16 cellular contexts compared by ENCODE assay signal in the genomic region with DNA sequence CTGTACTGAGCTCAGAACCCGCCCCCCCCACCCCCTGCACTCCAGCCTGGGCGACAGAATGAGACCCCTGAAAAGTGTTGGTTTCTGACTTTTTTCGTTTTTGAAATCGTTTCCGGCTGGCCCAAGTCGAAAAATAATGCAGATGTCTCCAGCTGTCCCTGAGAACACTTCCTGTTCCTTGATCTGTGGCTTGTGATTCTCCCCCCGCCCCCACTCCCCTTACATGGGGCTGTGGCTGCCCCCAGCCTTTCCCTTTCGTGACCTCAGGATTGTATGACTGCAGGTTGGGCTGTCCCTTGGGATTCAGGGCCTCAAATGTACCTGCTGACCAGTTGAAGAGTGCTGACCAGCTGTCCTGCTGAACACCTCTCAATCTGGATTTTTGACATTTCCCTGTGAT. TPM values are rescaled to one million over a fixed set of nuclear protein-coding genes. Genes with fewer than 3 reads are reported as not detected.
A peak's percentile ranks its signal among the peaks of the same experiment; 100 is the strongest.
DNase-seq lines count a peak whose midpoint lies in the region; ATAC-seq and TF ChIP-seq lines count a peak whose summit lies in the region.
"Had no signal": no experiment of that assay in that cellular context is flagged by ENCODE, and none has a peak within 500 bp of the region (broad histone marks: within the 10 kb centered on the region; RNA-seq: fewer than 3 reads in every experiment).

No MANE protein-coding gene starts in this region.

- peaks cover 0 to 5% (median 2%) of the 10 kb centered on the region in 7 donors for H3K9me3 Mint-ChIP-seq in CD14-positive monocyte
- H3K9me3 Mint-ChIP-seq in activated T-helper 2 cell treated with anti-CD3 and anti-CD28 coated beads, Interferon-gamma antibody, Interleukin-2, Interleukin-4, amounts not matched to agents 10 μg/mL and 5 μg/mL and 100 μg/mL, durations not matched to agents 14 hours and 24 hours and 36 hours: no peaks in the 10 kb centered on the region
- H3K9me3 Mint-ChIP-seq: T-helper 1 cell treated with Interleukin-12 subunit alpha and Interleukin-12 subunit beta and Interleukin-4 antibody, amounts not matched to agents 30 μg/mL and 1 μg/mL, for 36 hours had no signal

- CTCF ChIA-PET in A673 (lab: Charles Lee): interaction anchor here (0.9 kb wide), 1 partner anchor 16 kb away, joined by 3 read pairs; no protein-coding TSS in a partner anchor

- peaks cover 11 to 23% (median 16%) of the 10 kb centered on the region in 3 donors for H3K27me3 Mint-ChIP-seq in CD14-positive monocyte (ENCODE audit: low read depth in 3 of 3)
- H3K27me3 Mint-ChIP-seq in activated T-helper 2 cell treated with anti-CD3 and anti-CD28 coated beads, Interferon-gamma antibody, Interleukin-2, Interleukin-4, amounts not matched to agents 10 μg/mL and 5 μg/mL and 100 μg/mL, durations not matched to agents 14 hours and 24 hours and 36 hours (ENCODE audit: low read depth): peaks cover 4% of the 10 kb centered on the region

- ATAC-seq in GM18502 (IDR thresholded peaks at IDR 0.05; ENCODE audit: poor library complexity, unreplicated experiment): no peak
- ATAC-seq: left cardiac atrium had no signal

- POLR2A ChIA-PET in A673 (lab: Charles Lee; ENCODE audit: low non-redundant PET): no interaction called here

- peak overlapping the region; percentile 29 for H3K4me3 ChIP-seq in A673 (ENCODE audit: low read depth, low read length, poor library complexity, severe bottlenecking)
- peak overlapping the region; percentile 62 for H3K4me3 ChIP-seq in Loucy (ENCODE audit: low read length, poor library complexity, severe bottlenecking)
- H3K4me3 ChIP-seq in colonic mucosa: no peak overlapping the region
- no peak overlapping the region for H3K4me3 ChIP-seq in Peyer's patch

- H3K4me3 Mint-ChIP-seq in CD14-positive monocyte: peak overlapping the region; percentile 8 to 80
- peak overlapping the region; percentile 5 for H3K4me3 Mint-ChIP-seq in activated T-helper 2 cell treated with anti-CD3 and anti-CD28 coated beads, Interferon-gamma antibody, Interleukin-2, Interleukin-4, amounts not matched to agents 10 μg/mL and 5 μg/mL and 100 μg/mL, durations not matched to agents 14 hours and 24 hours and 36 hours (ENCODE audit: low read depth)

- intact Hi-C loops in A673 (cut with micrococcal nuclease; ENCODE audit: unreplicated experiment) (no loop called here), CD14-positive monocyte (cut with micrococcal nuclease) (no loop called here), colonic mucosa (cut with DNase I) (no loop called here)
- intact Hi-C loops in activated T-helper 2 cell treated with anti-CD3 and anti-CD28 coated beads, Interferon-gamma antibody, Interleukin-2, Interleukin-4, amounts not matched to agents 10 μg/mL and 5 μg/mL and 100 μg/mL, durations not matched to agents 14 hours and 24 hours and 36 hours (cut with micrococcal nuclease): no loop called here

- H3K9me3 ChIP-seq in A673 (ENCODE audit: low read depth, low read length, poor library complexity, severe bottlenecking): no peaks in the 10 kb centered on the region
- no peaks in the 10 kb centered on the region for H3K9me3 ChIP-seq in Loucy (ENCODE audit: insufficient read depth, low read depth, low read length)
- H3K9me3 ChIP-seq in colonic mucosa: no peaks in the 10 kb centered on the region
- no peaks in the 10 kb centered on the region for H3K9me3 ChIP-seq in Peyer's patch

- peak overlapping the region; percentile 7 for H3K9ac ChIP-seq in Loucy (ENCODE audit: low read depth, low read length, poor library complexity, severe bottlenecking)
- no peak overlapping the region for H3K9ac ChIP-seq in colonic mucosa (ENCODE audit: low read depth in 2 of 2, low read length in 2 of 2)
- H3K9ac ChIP-seq: KMS-11, parathyroid adenoma had no signal

- no peaks in the 10 kb centered on the region for H3K79me2 ChIP-seq in Loucy (ENCODE audit: insufficient read depth, low read length)
- H3K79me2 ChIP-seq: parathyroid adenoma had no signal

- H2AFZ ChIP-seq in Loucy (ENCODE audit: low read length): no peak overlapping the region

- no peaks in the 10 kb centered on the region for H3K27me3 ChIP-seq in A673 (replicated peaks; ENCODE audit: insufficient read depth, low read depth, low read length, poor library complexity)
- H3K27me3 ChIP-seq in Loucy (ENCODE audit: insufficient read depth, low read length, poor library complexity, severe bottlenecking): no peaks in the 10 kb centered on the region
- no peaks in the 10 kb centered on the region for H3K27me3 ChIP-seq in colonic mucosa
- H3K27me3 ChIP-seq in Peyer's patch: no peaks in the 10 kb centered on the region

- H3K36me3 ChIP-seq in A673 (ENCODE audit: insufficient read depth, low read length, poor library complexity, severe bottlenecking): no peaks in the 10 kb centered on the region
- H3K36me3 ChIP-seq in Loucy (ENCODE audit: insufficient read depth, low read length): no peaks in the 10 kb centered on the region
- H3K36me3 ChIP-seq in colonic mucosa: no peaks in the 10 kb centered on the region
- H3K36me3 ChIP-seq in Peyer's patch: no peaks in the 10 kb centered on the region
- H3K36me3 ChIP-seq: breast epithelium had no signal

- H3K4me1 ChIP-seq in A673 (ENCODE audit: insufficient read depth, low read length, poor library complexity, severe bottlenecking) (peaks cover 28% of the 10 kb centered on the region), Loucy (ENCODE audit: insufficient read depth, low read length, poor library complexity, severe bottlenecking) (peaks cover 18% of the 10 kb centered on the region), colonic mucosa (no peaks in the 10 kb centered on the region), Peyer's patch (no peaks in the 10 kb centered on the region)
- H3K4me1 ChIP-seq: breast epithelium, parathyroid adenoma had no signal

- H3F3A ChIP-seq in Loucy (ENCODE audit: low read depth): no peaks in the 10 kb centered on the region

- peaks cover 11% of the 10 kb centered on the region for H3K4me1 Mint-ChIP-seq in CD14-positive monocyte
- peaks cover 22% of the 10 kb centered on the region for H3K4me1 Mint-ChIP-seq in activated T-helper 2 cell treated with anti-CD3 and anti-CD28 coated beads, Interferon-gamma antibody, Interleukin-2, Interleukin-4, amounts not matched to agents 10 μg/mL and 5 μg/mL and 100 μg/mL, durations not matched to agents 14 hours and 24 hours and 36 hours (ENCODE audit: low read depth)

- H3K4me2 ChIP-seq in Loucy (ENCODE audit: low read depth, low read length, poor library complexity, severe bottlenecking): peak overlapping the region; percentile 79
- H3K4me2 ChIP-seq: KMS-11 had no signal

- H3K9me2 ChIP-seq in Loucy (replicated peaks; ENCODE audit: low read depth, low read length): no peaks in the 10 kb centered on the region

- BruUV-seq in A673 (replicated peaks; lab: Mats Ljungman, UMichigan): no TSS peak

- no peaks in the 10 kb centered on the region for H4K20me1 ChIP-seq in Loucy (ENCODE audit: insufficient read depth, low read length, poor library complexity, severe bottlenecking)

- H3K36me3 Mint-ChIP-seq in CD14-positive monocyte: no peaks in the 10 kb centered on the region
- no peaks in the 10 kb centered on the region for H3K36me3 Mint-ChIP-seq in activated T-helper 2 cell treated with anti-CD3 and anti-CD28 coated beads, Interferon-gamma antibody, Interleukin-2, Interleukin-4, amounts not matched to agents 10 μg/mL and 5 μg/mL and 100 μg/mL, durations not matched to agents 14 hours and 24 hours and 36 hours (ENCODE audit: low read depth)

- TF ChIP-seq CTCF in A673 (conservative IDR thresholded peaks at IDR 0.05; ENCODE audit: low read depth, low read length) (no peak), CD14-positive monocyte (IDR thresholded peaks at IDR 0.05) (no peak), Loucy (conservative IDR thresholded peaks at IDR 0.05; ENCODE audit: low read length) (no peak), colonic mucosa (IDR thresholded peaks at IDR 0.05) (no peak), Peyer's patch (IDR thresholded peaks at IDR 0.05) (no peak)

- TF ChIP-seq POLR2A in Peyer's patch (IDR thresholded peaks at IDR 0.05): no peak

- H3K27ac ChIP-seq in A673 (ENCODE audit: low read depth, low read length, poor library complexity, severe bottlenecking) (peak overlapping the region; percentile 64), colonic mucosa (no peak overlapping the region), Peyer's patch (no peak overlapping the region)
- H3K27ac ChIP-seq: breast epithelium, KMS-11, parathyroid adenoma had no signal

- DNase-seq in A673 (ENCODE audit: low spot score) (no peak), CD14-positive monocyte (ENCODE audit: low spot score) (no peak), colonic mucosa (no peak), Peyer's patch (no peak)
- no peak for DNase-seq in activated T-helper 2 cell treated with anti-CD3 and anti-CD28 coated beads, Interferon-gamma antibody, Interleukin-2, Interleukin-4, amounts not matched to agents 10 μg/mL and 5 μg/mL and 100 μg/mL, durations not matched to agents 14 hours and 24 hours and 36 hours (ENCODE audit: low spot score)
- no peak for DNase-seq in stimulated activated CD4-positive, alpha-beta T cell treated with anti-CD3 and anti-CD28 coated beads, Interleukin-12 subunit alpha, Interleukin-12 subunit beta, amount 100 ng/mL, for 4 hours
- DNase-seq: effector CD8-positive, alpha-beta T cell; hippocampal formation; left cardiac atrium; RPMI8226 had no signal

- peak overlapping the region in 2 of 7 donors; percentile 66 to 81 for H3K27ac Mint-ChIP-seq in CD14-positive monocyte
- H3K27ac Mint-ChIP-seq in activated T-helper 2 cell treated with anti-CD3 and anti-CD28 coated beads, Interferon-gamma antibody, Interleukin-2, Interleukin-4, amounts not matched to agents 10 μg/mL and 5 μg/mL and 100 μg/mL, durations not matched to agents 14 hours and 24 hours and 36 hours: no peak overlapping the region

RNA-seq across cellular contexts. Expression of gene NOC4L, which starts 34.1 kb away (rescaled TPM):
- total RNA-seq in A673 (2021) (43.0 and 46.9 TPM in 2 replicates), colonic mucosa (10 to 100 TPM; 12.5 to 29.7 TPM), Peyer's patch (10 to 100 TPM in 2 of 4 donors, 1 to 10 TPM in 2; 8.9 to 47.0 (median 12.2) TPM)
- 10 to 100 TPM; 17.9 to 18.0 TPM for polyA plus RNA-seq in CD14-positive monocyte
- total RNA-seq in activated T-helper 2 cell treated with anti-CD3 and anti-CD28 coated beads, Interferon-gamma antibody, Interleukin-2, Interleukin-4, amounts not matched to agents 10 μg/mL and 5 μg/mL and 100 μg/mL, durations not matched to agents 14 hours and 24 hours and 36 hours: 39.3 and 39.8 TPM in 2 replicates

RNA-seq across cellular contexts. Expression of gene DDX51, which starts 34.2 kb away (rescaled TPM):
- total RNA-seq in A673 (2021) (35.4 and 38.9 TPM in 2 replicates), colonic mucosa (10 to 100 TPM in 1 of 2 donors, 1 to 10 TPM in 1; 9.4 to 22.9 TPM), Peyer's patch (10 to 100 TPM; 18.7 to 78.4 (median 32.2) TPM)
- 1 to 10 TPM; 1.7 to 2.7 TPM for polyA plus RNA-seq in CD14-positive monocyte
- 36.7 and 37.6 TPM in 2 replicates for total RNA-seq in activated T-helper 2 cell treated with anti-CD3 and anti-CD28 coated beads, Interferon-gamma antibody, Interleukin-2, Interleukin-4, amounts not matched to agents 10 μg/mL and 5 μg/mL and 100 μg/mL, durations not matched to agents 14 hours and 24 hours and 36 hours

Comparison
In these comparisons a context has a peak if more than half of its experiments do, and no peak if none do; other contexts are left out.
1. H3K4me3 ChIP-seq: peak in A673 (single experiment) and Loucy (single experiment); none in colonic mucosa (single experiment) and Peyer's patch (0 of 4).